ENCODE assay signal across 8 cellular contexts in the genomic region with DNA sequence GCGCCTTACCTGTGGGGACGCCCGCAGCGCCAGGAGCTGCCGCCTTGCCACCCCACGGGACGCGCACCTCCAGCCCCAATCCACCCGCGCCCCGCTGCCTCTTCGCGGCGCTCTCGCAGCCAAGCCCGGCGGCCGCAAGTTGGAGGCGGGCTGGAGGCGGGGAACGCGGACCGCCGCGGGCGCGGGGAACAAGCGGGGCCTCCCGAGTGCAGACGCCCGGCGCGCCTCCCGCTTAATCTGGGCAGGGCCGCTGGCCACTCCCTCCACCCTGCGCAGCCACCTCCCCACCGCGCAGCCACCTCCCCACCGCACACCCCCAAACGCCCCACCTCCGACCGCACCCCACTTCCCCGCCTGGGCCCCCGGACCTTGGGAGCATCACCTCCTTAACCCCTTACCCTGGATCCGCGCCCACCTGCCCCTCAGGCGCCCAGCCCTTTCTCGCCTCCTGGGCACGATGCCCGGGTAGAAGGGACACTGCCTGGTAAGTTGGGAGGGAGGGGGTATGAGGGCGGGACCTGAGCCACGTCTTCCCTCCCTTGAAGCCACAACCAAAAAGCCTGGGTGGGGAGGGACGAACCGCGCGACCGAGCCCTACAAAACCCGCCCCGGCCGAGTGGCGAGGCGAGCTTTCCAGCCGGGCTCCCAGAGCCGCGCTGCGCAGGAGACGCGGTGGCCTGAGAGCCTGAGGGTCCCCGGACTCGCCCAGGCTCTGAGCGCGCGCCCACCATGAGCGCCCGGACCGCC. TPM values are rescaled to one million over a fixed set of nuclear protein-coding genes. Genes with fewer than 3 reads are reported as not detected.
DNase-seq lines count a peak whose midpoint lies in the region; ATAC-seq and TF ChIP-seq lines count a peak whose summit lies in the region.

A gene (plus strand): TSS at position 627 of the 747 bp plus-strand sequence. CDS start 103 bp downstream, at position 730.
A gene (minus strand): TSS at position 208 of the 747 bp plus-strand sequence. CDS start 16,722 bp downstream, outside the sequence.

- no peak within 1 kb of the TSS for H3K9ac ChIP-seq in GM23248
- H3K9ac ChIP-seq in Karpas-422 (ENCODE audit: low read length): peak within 1 kb of the TSS; percentile 46

- H3K27me3 Mint-ChIP-seq in activated CD4-positive, alpha-beta T cell treated with anti-CD3 and anti-CD28 coated beads, Interleukin-2, amount 10 ng/mL, durations not matched to agents 24 days and 14 days: peaks cover 54% of the 10 kb centered on the region
- H3K27me3 Mint-ChIP-seq in immature natural killer cell (ENCODE audit: low read depth in 3 of 3): peaks cover 11 to 28% (median 15%) of the 10 kb centered on the region in 3 donors

- no peak within 1 kb of the TSS for H3K27ac Mint-ChIP-seq in activated CD4-positive, alpha-beta T cell treated with anti-CD3 and anti-CD28 coated beads, Interleukin-2, amount 10 ng/mL, durations not matched to agents 24 days and 14 days
- no peak within 1 kb of the TSS for H3K27ac Mint-ChIP-seq in immature natural killer cell

- peaks cover 42% of the 10 kb centered on the region for H3K27me3 ChIP-seq in GM23248 (replicated peaks; ENCODE audit: insufficient read depth)
- H3K27me3 ChIP-seq in Karpas-422 (ENCODE audit: low read length): no peaks in the 10 kb centered on the region
- H3K27me3 ChIP-seq in ascending aorta: no peaks in the 10 kb centered on the region

- H3K4me1 ChIP-seq in GM23248 (ENCODE audit: insufficient read depth) (0 out of 2 replicates have a peak, but pooled peaks cover 3% of the 10 kb centered on the region), Karpas-422 (ENCODE audit: low read length) (peaks cover 22% of the 10 kb centered on the region), ascending aorta (no peaks in the 10 kb centered on the region)

- H3K9me3 Mint-ChIP-seq in activated CD4-positive, alpha-beta T cell treated with anti-CD3 and anti-CD28 coated beads, Interleukin-2, amount 10 ng/mL, durations not matched to agents 24 days and 14 days: no peaks in the 10 kb centered on the region
- H3K9me3 Mint-ChIP-seq in immature natural killer cell: peaks cover 0 to 9% (median 0%) of the 10 kb centered on the region in 6 donors

- no peaks in the 10 kb centered on the region for H3F3A ChIP-seq in GM23248 (ENCODE audit: insufficient read depth)

- no peaks in the 10 kb centered on the region for H3K9me2 ChIP-seq in GM23248 (ENCODE audit: insufficient read depth)
- no peaks in the 10 kb centered on the region for H3K9me2 ChIP-seq in Karpas-422 (replicated peaks; ENCODE audit: insufficient read depth, low read length)

- peak; percentile 48 for ATAC-seq in stimulated activated naive CD8-positive, alpha-beta T cell treated with anti-CD3 and anti-CD28 coated beads, Interleukin-15, Interleukin-2, amounts not matched to agents 100 U/mL and 50 U/mL, for 24 hours

- peaks cover 4% of the 10 kb centered on the region for H3K4me1 Mint-ChIP-seq in activated CD4-positive, alpha-beta T cell treated with anti-CD3 and anti-CD28 coated beads, Interleukin-2, amount 10 ng/mL, durations not matched to agents 24 days and 14 days
- H3K4me1 Mint-ChIP-seq in immature natural killer cell: peaks cover 9 to 21% of the 10 kb centered on the region in 2 donors

- no peaks in the 10 kb centered on the region for H3K36me3 ChIP-seq in GM23248 (ENCODE audit: low read depth)
- H3K36me3 ChIP-seq in Karpas-422 (ENCODE audit: insufficient read depth, low read length): no peaks in the 10 kb centered on the region
- H3K36me3 ChIP-seq in ascending aorta: no peaks in the 10 kb centered on the region

- in situ Hi-C loops in GM23248 (cut with MboI): no loop called here

- H4K20me1 ChIP-seq in GM23248 (ENCODE audit: insufficient read depth): no peaks in the 10 kb centered on the region
- no peaks in the 10 kb centered on the region for H4K20me1 ChIP-seq in Karpas-422 (ENCODE audit: insufficient read depth, low read depth, low read length)

- H3K27ac ChIP-seq in GM23248 (no peak within 1 kb of the TSS), Karpas-422 (ENCODE audit: low read length) (no peak within 1 kb of the TSS), ascending aorta (peak within 1 kb of the TSS; percentile 70 to 79)

- DNase-seq in activated CD4-positive, alpha-beta T cell treated with anti-CD3 and anti-CD28 coated beads, Interleukin-2, amount 10 ng/mL, durations not matched to agents 24 days and 14 days: peak; percentile 62
- DNase-seq in activated CD4-positive, alpha-beta T cell treated with anti-CD3 and anti-CD28 coated beads for 1 hour: no peak
- peak; percentile 64 for DNase-seq in GM23248
- no peak for DNase-seq in Karpas-422
- peak in 1 of 2 donors; percentile 77 for DNase-seq in ascending aorta (ENCODE audit: low spot score in 2 of 2)
- peak in 1 of 3 donors; percentile 6 for DNase-seq in immature natural killer cell
- peak; percentile 17 for DNase-seq in stimulated activated naive CD8-positive, alpha-beta T cell treated with anti-CD3 and anti-CD28 coated beads, Interleukin-15, Interleukin-2, amounts not matched to agents 100 U/mL and 50 U/mL, for 24 hours
- DNase-seq in SIG-M5 (lab: John Stamatoyannopoulos, UW): no peak

- H3K4me2 ChIP-seq in GM23248 (ENCODE audit: unreplicated experiment) (peak within 1 kb of the TSS; percentile 98), Karpas-422 (ENCODE audit: low read depth, low read length, poor library complexity, severe bottlenecking) (peak within 1 kb of the TSS; percentile 68)

- H3K4me3 ChIP-seq in GM23248: peak within 1 kb of the TSS; percentile 74
- H3K4me3 ChIP-seq in Karpas-422 (ENCODE audit: low read length): peak within 1 kb of the TSS; percentile 64
- peak within 1 kb of the TSS; percentile 82 to 88 for H3K4me3 ChIP-seq in ascending aorta

- H2AFZ ChIP-seq in GM23248 (peak within 1 kb of the TSS; percentile 78), Karpas-422 (ENCODE audit: low read length) (peak within 1 kb of the TSS; percentile 78)

- no peaks in the 10 kb centered on the region for H3K36me3 Mint-ChIP-seq in activated CD4-positive, alpha-beta T cell treated with anti-CD3 and anti-CD28 coated beads, Interleukin-2, amount 10 ng/mL, durations not matched to agents 24 days and 14 days (ENCODE audit: low read depth)
- peaks cover 0 to 4% (median 0%) of the 10 kb centered on the region in 3 donors for H3K36me3 Mint-ChIP-seq in immature natural killer cell

- no peaks in the 10 kb centered on the region for H3K79me2 ChIP-seq in GM23248 (ENCODE audit: insufficient read depth)
- H3K79me2 ChIP-seq in Karpas-422 (ENCODE audit: low read length): no peaks in the 10 kb centered on the region

- 2 to 3% methylated on average over 54 to 57 of the region's 76 CpGs for WGBS in GM23248 (ENCODE audit: low coverage in 1 of 2, low lambda C conversion rate in 2 of 2, missing lambda C conversion rate in 2 of 2), 2 experiments

- H3K4me3 Mint-ChIP-seq in activated CD4-positive, alpha-beta T cell treated with anti-CD3 and anti-CD28 coated beads, Interleukin-2, amount 10 ng/mL, durations not matched to agents 24 days and 14 days: peak within 1 kb of the TSS; percentile 75
- H3K4me3 Mint-ChIP-seq in immature natural killer cell: peak within 1 kb of the TSS; percentile 69 to 78 (median 74)

- intact Hi-C loops in activated CD4-positive, alpha-beta T cell treated with anti-CD3 and anti-CD28 coated beads, Interleukin-2, amount 10 ng/mL, durations not matched to agents 24 days and 14 days (cut with micrococcal nuclease): no loop called here
- intact Hi-C loops in ascending aorta (cut with DNase I): loop anchor here (2.0 kb wide), 1 partner anchor 25 kb away; no protein-coding TSS in a partner anchor

- TF ChIP-seq CTCF in ascending aorta (IDR thresholded peaks at IDR 0.05): no peak

- H3K9me3 ChIP-seq in GM23248 (ENCODE audit: low read depth): no peaks in the 10 kb centered on the region
- no peaks in the 10 kb centered on the region for H3K9me3 ChIP-seq in Karpas-422 (ENCODE audit: low read length)
- no peaks in the 10 kb centered on the region for H3K9me3 ChIP-seq in ascending aorta

RNA-seq across cellular contexts. Expression of the first gene that starts in this region (rescaled TPM):
- not detected in 2 replicates for total RNA-seq in activated CD4-positive, alpha-beta T cell treated with anti-CD3 and anti-CD28 coated beads, Interleukin-2, amount 10 ng/mL, durations not matched to agents 24 days and 14 days
- total RNA-seq in GM23248 (2014; rRNA removed; shearing (Covaris generic)): 0.11 TPM in 1 of 2 replicates, not detected in the other
- polyA plus RNA-seq in GM23248 (2016; fragmentation: Nextera tagmentation; extraction: Ambion mirVana): 0.18 and 0.70 TPM in 2 replicates
- 0.04 and 0.60 TPM in 2 replicates for total RNA-seq in Karpas-422 (2014; rRNA removed; shearing (Covaris generic); ENCODE audit: low replicate concordance)
- total RNA-seq in ascending aorta: 1.1 TPM
- polyA plus RNA-seq in immature natural killer cell: under 1 TPM in 1 of 3 donors, not detected in 2; 0.10 TPM

RNA-seq across cellular contexts. Expression of the second gene that starts in this region (rescaled TPM):
- total RNA-seq in activated CD4-positive, alpha-beta T cell treated with anti-CD3 and anti-CD28 coated beads, Interleukin-2, amount 10 ng/mL, durations not matched to agents 24 days and 14 days: not detected in 2 replicates
- total RNA-seq in GM23248 (2014; rRNA removed; shearing (Covaris generic)): 0.76 and 1.0 TPM in 2 replicates
- polyA plus RNA-seq in GM23248 (2016; fragmentation: Nextera tagmentation; extraction: Ambion mirVana): 0.36 and 0.66 TPM in 2 replicates
- 0.41 and 0.72 TPM in 2 replicates for total RNA-seq in Karpas-422 (2014; rRNA removed; shearing (Covaris generic); ENCODE audit: low replicate concordance)
- 20.5 TPM for total RNA-seq in ascending aorta
- polyA plus RNA-seq in immature natural killer cell: 1 to 10 TPM in 1 of 3 donors, under 1 TPM in 1, not detected in 1; 0.76 to 1.3 TPM

Comparison
In these comparisons a context has a peak if more than half of its experiments do, and no peak if none do; other contexts are left out.
1. RNA of the second gene that starts in this region (total RNA-seq): 20.5 TPM in ascending aorta (single experiment); 0.76 to 1.0 TPM in GM23248, 0.41 to 0.72 TPM in Karpas-422 and not detected in activated CD4-positive, alpha-beta T cell treated with anti-CD3 and anti-CD28 coated beads, Interleukin-2, amount 10 ng/mL, durations not matched to agents 24 days and 14 days; every median in the first group is over 10 times any median in the second.
2. Peak in DNase-seq in activated CD4-positive, alpha-beta T cell treated with anti-CD3 and anti-CD28 coated beads, Interleukin-2, amount 10 ng/mL, durations not matched to agents 24 days and 14 days; RNA of the genes that start here not detected or under 1 TPM.
3. DNase-seq: peak in GM23248 (single experiment) and stimulated activated naive CD8-positive, alpha-beta T cell treated with anti-CD3 and anti-CD28 coated beads, Interleukin-15, Interleukin-2, amounts not matched to agents 100 U/mL and 50 U/mL, for 24 hours (single experiment); none in activated CD4-positive, alpha-beta T cell treated with anti-CD3 and anti-CD28 coated beads for 1 hour (single experiment), Karpas-422 (single experiment) and SIG-M5 (single experiment).
4. H3K27ac ChIP-seq: peak in ascending aorta (2 of 2); none in GM23248 (single experiment) and Karpas-422 (single experiment).
5. Peak in every context shown above with its lines, with median percentiles within 50 percentile points of each other: H3K4me3 ChIP-seq.